In the genomic region with DNA sequence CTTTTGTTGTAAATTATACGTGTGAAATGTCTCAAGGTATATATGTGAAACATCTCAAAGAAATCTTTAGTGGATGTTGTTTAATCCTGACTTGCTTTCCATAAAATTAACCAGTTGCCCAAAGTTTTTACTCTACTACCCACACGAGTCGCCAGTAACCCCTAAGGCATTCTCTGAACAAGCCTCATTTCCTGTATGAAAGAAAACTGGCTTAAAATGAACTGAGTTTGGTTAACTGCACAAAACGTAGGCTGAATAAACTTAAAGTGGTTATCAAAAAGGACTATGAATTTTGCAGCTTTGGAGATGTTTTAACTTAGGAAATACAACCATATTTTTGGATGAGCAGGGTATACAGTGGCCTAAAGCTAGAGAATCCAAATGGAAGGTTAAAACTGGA, we compare ENCODE assay signal across 32 cellular contexts. TPM values are rescaled to one million over a fixed set of nuclear protein-coding genes. Genes with fewer than 3 reads are reported as not detected.
DNase-seq lines count a peak whose midpoint lies in the region; ATAC-seq, FAIRE-seq and TF ChIP-seq lines count a peak whose summit lies in the region.
"Had no signal": no experiment of that assay in that cellular context is flagged by ENCODE, and none has a peak within 500 bp of the region (broad histone marks: within the 10 kb centered on the region; RNA-seq: fewer than 3 reads in every experiment).

No MANE protein-coding gene starts in this region.

- no peak overlapping the region for H3K27ac Mint-ChIP-seq in astrocyte (ENCODE audit: unreplicated experiment)
- H3K27ac Mint-ChIP-seq: activated naive CD4-positive, alpha-beta T cell treated with anti-CD3 and anti-CD28 coated beads for 36 hours; CD14-positive monocyte; H9; stimulated activated effector memory CD8-positive, alpha-beta T cell treated with anti-CD3 and anti-CD28 coated beads, Interleukin-12 subunit alpha, Interleukin-12 subunit beta, amount 100 ng/mL, for 72 hours had no signal

- H3K56ac ChIP-seq in IMR-90 (ENCODE audit: extremely low read depth, insufficient read depth, low read length), result no peak overlapping the region

- intact Hi-C loops in IMR-90 (cut with micrococcal nuclease), result loop anchor here (5.0 to 10.0 kb wide), 3 partner anchors 53 to 520 kb away; no protein-coding TSS in a partner anchor

- peaks cover 1% of the 10 kb centered on the region for H3K36me3 Mint-ChIP-seq in astrocyte (ENCODE audit: low read depth, unreplicated experiment)
- H3K36me3 Mint-ChIP-seq: CD14-positive monocyte; stimulated activated effector memory CD8-positive, alpha-beta T cell treated with anti-CD3 and anti-CD28 coated beads, Interleukin-12 subunit alpha, Interleukin-12 subunit beta, amount 100 ng/mL, for 72 hours had no signal

- DNase-seq in EL (peak; percentile 31), IMR-90 (peak; percentile 6), astrocyte (ENCODE audit: low read depth) (peak; percentile 10), mesenchymal stem cell (no peak), D341Med (ENCODE audit: low spot score) (no peak), NCI-H2107 treated with DMSO at 0.1 percent for 48 hours (lab: John Stamatoyannopoulos, UW; ENCODE audit: unreplicated experiment) (no peak), H7 (no peak), NOMO-1 (lab: John Stamatoyannopoulos, UW; ENCODE audit: unreplicated experiment in 2 of 2) (no peak)
- DNase-seq: activated CD4-positive, alpha-beta T cell treated with anti-CD3 and anti-CD28 coated beads, Interleukin-2, amount 50 U/mL, for 48 hours; activated naive CD4-positive, alpha-beta T cell treated with anti-CD3 and anti-CD28 coated beads for 36 hours; amygdala; Calu3; colonic mucosa; DND-41; effector CD8-positive, alpha-beta T cell; H9; head of caudate nucleus; MG63; NCI-H1436 treated with DMSO at 0.1 percent for 48 hours; NCI-H510A treated with DMSO at 0.1 percent for 48 hours; right lobe of liver; stimulated activated CD4-positive, alpha-beta T cell treated with anti-CD3 and anti-CD28 coated beads, Interleukin-12 subunit alpha, Interleukin-12 subunit beta, amount 100 ng/mL, for 4 hours; stimulated activated CD4-positive, alpha-beta T cell treated with anti-CD3 and anti-CD28 coated beads, Interleukin-4, amount 100 ng/mL, for 1 hour had no signal

- no peak overlapping the region for H2AK5ac ChIP-seq in IMR-90 (ENCODE audit: low read depth, low read length)
- H2AK5ac ChIP-seq in mesenchymal stem cell (ENCODE audit: low read length, severe bottlenecking), result no peak overlapping the region

- peaks cover 15% of the 10 kb centered on the region for H4K20me1 ChIP-seq in IMR-90 (ENCODE audit: insufficient read depth, low read length)
- H4K20me1 ChIP-seq in astrocyte (ENCODE audit: insufficient read depth, low read length), result peaks cover 14% of the 10 kb centered on the region

- H4K8ac ChIP-seq in IMR-90 (ENCODE audit: low read depth in 2 of 2, low read length in 2 of 2), result no peak overlapping the region
- H4K8ac ChIP-seq in mesenchymal stem cell (ENCODE audit: low read length), result no peak overlapping the region

- POLR2A ChIA-PET in IMR-90 (lab: Charles Lee; ENCODE audit: unreplicated experiment), result interaction anchor here (0.5 kb wide), 1 partner anchor 226 kb away, joined by 8 read pairs; no protein-coding TSS in a partner anchor

- H2BK120ac ChIP-seq in IMR-90 (ENCODE audit: low read depth, low read length) (no peak overlapping the region), mesenchymal stem cell (ENCODE audit: low read depth, low read length) (no peak overlapping the region)

- H3K4me1 ChIP-seq in IMR-90 (ENCODE audit: control insufficient read depth, insufficient read depth, low read length) (peaks cover 2% of the 10 kb centered on the region; the same call in 1 of the 2 replicates), astrocyte (ENCODE audit: insufficient read depth, low read length) (peaks cover 18% of the 10 kb centered on the region), mesenchymal stem cell (ENCODE audit: control insufficient read depth, insufficient read depth, low read depth, low read length) (peaks cover 4% of the 10 kb centered on the region)
- H3K4me1 ChIP-seq: colonic mucosa had no signal

- H3K4me1 Mint-ChIP-seq in astrocyte (ENCODE audit: low read depth, unreplicated experiment), result peaks cover 9% of the 10 kb centered on the region

- H3K4me2 ChIP-seq in IMR-90 (ENCODE audit: low read depth, low read length) (no peak overlapping the region), astrocyte (ENCODE audit: low read length) (no peak overlapping the region), mesenchymal stem cell (ENCODE audit: low read length, poor library complexity, severe bottlenecking) (no peak overlapping the region)

- H3K9me1 ChIP-seq in IMR-90 (ENCODE audit: insufficient read depth, low read length), result peaks cover 3% of the 10 kb centered on the region; the same call in 1 of the 2 replicates

- no peak overlapping the region for H2BK5ac ChIP-seq in IMR-90 (ENCODE audit: low read depth, low read length, poor library complexity, severe bottlenecking)
- no peak overlapping the region for H2BK5ac ChIP-seq in mesenchymal stem cell (ENCODE audit: low read depth, low read length, poor library complexity, severe bottlenecking)

- WGBS in IMR-90 (ENCODE audit: extremely low coverage in 2 of 2, insufficient read length in 1 of 2), 2 experiments, result no CpG with 5 or more reads among the region's 4 CpGs
- 27% methylated on average over 1 of the region's 4 CpGs for WGBS in mesenchymal stem cell

- H3K27me3 Mint-ChIP-seq in astrocyte (ENCODE audit: low read depth, unreplicated experiment), result no peaks in the 10 kb centered on the region

- H3K9me3 ChIP-seq in IMR-90 (ENCODE audit: control insufficient read depth, insufficient read depth, low read length), result no peaks in the 10 kb centered on the region
- H3K9me3 ChIP-seq in astrocyte (ENCODE audit: insufficient read depth, low read depth, low read length), result no peaks in the 10 kb centered on the region
- no peaks in the 10 kb centered on the region for H3K9me3 ChIP-seq in mesenchymal stem cell (ENCODE audit: control insufficient read depth, low read length)
- H3K9me3 ChIP-seq: colonic mucosa, MG63, right lobe of liver, SJSA1 had no signal

- no peak overlapping the region for H2BK20ac ChIP-seq in IMR-90 (ENCODE audit: low read depth, low read length)

- no TSS peak for BruUV-seq in IMR-90 (replicated peaks; lab: Mats Ljungman, UMichigan)

- TF ChIP-seq POLR2A in IMR-90 (IDR thresholded peaks at IDR 0.05; ENCODE audit: low read depth, low read length), result no peak

- FAIRE-seq in astrocyte (lab: Jason Lieb, UNC), result no peak
- FAIRE-seq: RCC 7860 had no signal

- no peak overlapping the region for H2BK12ac ChIP-seq in mesenchymal stem cell (ENCODE audit: low read length in 2 of 2)

- TF ChIP-seq RAD21 in IMR-90 (IDR thresholded peaks at IDR 0.05; ENCODE audit: low read length), result no peak

- peaks cover 18% of the 10 kb centered on the region for H3K79me2 ChIP-seq in astrocyte (ENCODE audit: insufficient read depth, low read length)

- no peak overlapping the region for H3K4me3 ChIP-seq in IMR-90 (ENCODE audit: insufficient read depth, low read depth, low read length)
- H3K4me3 ChIP-seq in astrocyte (ENCODE audit: insufficient read depth, low read depth, low read length), result no peak overlapping the region
- H3K4me3 ChIP-seq in mesenchymal stem cell (ENCODE audit: insufficient read depth in 1 of 2, low read depth in 1 of 2, low read length in 2 of 2), result no peak overlapping the region
- no peak overlapping the region for H3K4me3 ChIP-seq in H7 (ENCODE audit: insufficient read depth, low read depth, low read length)
- H3K4me3 ChIP-seq: cardiac muscle cell, colonic mucosa, MG63, right lobe of liver, SJSA1 had no signal

- no peak overlapping the region for H3K23ac ChIP-seq in IMR-90 (ENCODE audit: low read depth, low read length)
- H3K23ac ChIP-seq in mesenchymal stem cell (ENCODE audit: low read length in 2 of 2), result no peak overlapping the region

- H3K4ac ChIP-seq in IMR-90 (ENCODE audit: low read depth, low read length), result no peak overlapping the region
- no peak overlapping the region for H3K4ac ChIP-seq in mesenchymal stem cell (ENCODE audit: low read depth in 1 of 2, low read length in 2 of 2)

- H3K79me1 ChIP-seq in IMR-90 (ENCODE audit: low read depth in 1 of 2, low read length in 2 of 2), result peaks cover 5 to 14% of the 10 kb centered on the region in 2 experiments; a peak in 3 of 4 replicates
- H3K79me1 ChIP-seq in mesenchymal stem cell (replicated peaks; ENCODE audit: low read length, poor library complexity, severe bottlenecking), result no peaks in the 10 kb centered on the region

- H3K9ac ChIP-seq in IMR-90 (ENCODE audit: low read depth, low read length) (no peak overlapping the region), astrocyte (ENCODE audit: low read length) (no peak overlapping the region), mesenchymal stem cell (ENCODE audit: low read length) (peak overlapping the region; percentile 57)

- H3K27me3 ChIP-seq in IMR-90 (ENCODE audit: control insufficient read depth, insufficient read depth, low read length) (no peaks in the 10 kb centered on the region), astrocyte (ENCODE audit: insufficient read depth, low read length) (no peaks in the 10 kb centered on the region), mesenchymal stem cell (ENCODE audit: control insufficient read depth in 1 of 2, insufficient read depth in 1 of 2, low read length in 2 of 2) (no peaks in the 10 kb centered on the region), H7 (ENCODE audit: control insufficient read depth, insufficient read depth, low read length) (peaks cover 2% of the 10 kb centered on the region)
- H3K27me3 ChIP-seq: cardiac muscle cell, colonic mucosa, MG63, right lobe of liver, SJSA1 had no signal

- ATAC-seq in IMR-90 (ENCODE audit: low read depth), result no peak
- ATAC-seq: right lobe of liver; stimulated activated effector memory CD8-positive, alpha-beta T cell treated with anti-CD3 and anti-CD28 coated beads, Interleukin-12 subunit alpha, Interleukin-12 subunit beta, amount 100 ng/mL, for 72 hours had no signal

- H3K14ac ChIP-seq in IMR-90 (replicated peaks; ENCODE audit: low read depth, low read length) (no peak overlapping the region), mesenchymal stem cell (ENCODE audit: low read length in 2 of 2) (no peak overlapping the region)

- no peak overlapping the region for H2AK9ac ChIP-seq in IMR-90 (replicated peaks; ENCODE audit: low read depth, low read length, poor library complexity)

- TF ChIP-seq CTCF in IMR-90 (conservative IDR thresholded peaks at IDR 0.05; ENCODE audit: low read depth, low read length) (no peak), astrocyte (IDR thresholded peaks at IDR 0.05; ENCODE audit: insufficient read depth, low read depth, low read length) (no peak)

- H3K18ac ChIP-seq in IMR-90 (ENCODE audit: low read depth, low read length), result no peak overlapping the region
- H3K18ac ChIP-seq in mesenchymal stem cell (ENCODE audit: low read depth in 1 of 2, low read length in 2 of 2), result no peak overlapping the region

- H3K27ac ChIP-seq in IMR-90 (ENCODE audit: insufficient read depth, low read length) (no peak overlapping the region), astrocyte (ENCODE audit: low read depth, low read length) (no peak overlapping the region), mesenchymal stem cell (ENCODE audit: low read length, poor library complexity, severe bottlenecking) (no peak overlapping the region)
- H3K27ac ChIP-seq: cardiac muscle cell, colonic mucosa, epithelial cell of prostate, right lobe of liver, SJSA1 had no signal

- no peak overlapping the region for H3K4me3 Mint-ChIP-seq in astrocyte (ENCODE audit: unreplicated experiment)
- H3K4me3 Mint-ChIP-seq: activated naive CD4-positive, alpha-beta T cell treated with anti-CD3 and anti-CD28 coated beads for 36 hours; CD14-positive monocyte; H9; stimulated activated effector memory CD8-positive, alpha-beta T cell treated with anti-CD3 and anti-CD28 coated beads, Interleukin-12 subunit alpha, Interleukin-12 subunit beta, amount 100 ng/mL, for 72 hours had no signal

- H2AFZ ChIP-seq in IMR-90 (replicated peaks; ENCODE audit: low read length, poor library complexity), result no peak overlapping the region
- peak overlapping the region; percentile 12 for H2AFZ ChIP-seq in astrocyte (ENCODE audit: low read depth, low read length)
- no peak overlapping the region for H2AFZ ChIP-seq in mesenchymal stem cell (ENCODE audit: low read depth, low read length)

- H4K5ac ChIP-seq in IMR-90 (ENCODE audit: low read depth, low read length), result no peak overlapping the region

- H3K9me3 Mint-ChIP-seq in astrocyte (ENCODE audit: unreplicated experiment), result no peaks in the 10 kb centered on the region
- H3K9me3 Mint-ChIP-seq: activated naive CD4-positive, alpha-beta T cell treated with anti-CD3 and anti-CD28 coated beads for 36 hours; CD14-positive monocyte; H9; stimulated activated effector memory CD8-positive, alpha-beta T cell treated with anti-CD3 and anti-CD28 coated beads, Interleukin-12 subunit alpha, Interleukin-12 subunit beta, amount 100 ng/mL, for 72 hours had no signal

- H4K91ac ChIP-seq in IMR-90 (ENCODE audit: insufficient read depth, low read depth, low read length), result no peak overlapping the region
- H4K91ac ChIP-seq in mesenchymal stem cell (ENCODE audit: low read length), result no peak overlapping the region

- H2BK15ac ChIP-seq in IMR-90 (ENCODE audit: low read depth, low read length), result no peak overlapping the region
- H2BK15ac ChIP-seq in mesenchymal stem cell (ENCODE audit: low read depth, poor library complexity, severe bottlenecking), result no peak overlapping the region

- CTCF ChIA-PET in IMR-90 (lab: Yijun Ruan, JAX), result no interaction called here

- dilution Hi-C loops in IMR-90 (cut with HindIII; ENCODE audit: low sequenced_read_pairs, unreplicated experiment), result no loop called here

- in situ Hi-C loops in IMR-90 (cut with MboI; ENCODE audit: low sequenced_read_pairs), result no loop called here

- H3K36me3 ChIP-seq in IMR-90 (ENCODE audit: control insufficient read depth, insufficient read depth, low read length), result no peaks in the 10 kb centered on the region
- H3K36me3 ChIP-seq in astrocyte (ENCODE audit: insufficient read depth, low read length), result no peaks in the 10 kb centered on the region
- no peaks in the 10 kb centered on the region for H3K36me3 ChIP-seq in mesenchymal stem cell (ENCODE audit: control insufficient read depth in 1 of 2, insufficient read depth in 2 of 2, low read depth in 1 of 2, low read length in 2 of 2)
- H3K36me3 ChIP-seq in H7 (replicated peaks; ENCODE audit: control insufficient read depth, insufficient read depth, low read length), result no peaks in the 10 kb centered on the region
- H3K36me3 ChIP-seq: cardiac muscle cell, colonic mucosa, MG63, right lobe of liver had no signal

RNA-seq across cellular contexts. Expression of a gene that starts 2.7 kb away (rescaled TPM):
- total RNA-seq in IMR-90 (2012; rRNA removed) (42.2 and 46.2 TPM in 2 replicates), astrocyte (25.3 and 27.7 TPM in 2 replicates)
- polyA plus RNA-seq in IMR-90 (2012; rRNA removed), result 8.3 and 9.6 TPM in 2 replicates
- polyA plus RNA-seq in IMR-90 (2012; cell fraction: cytosol; rRNA removed), result 2.1 and 2.7 TPM in 2 replicates
- polyA plus RNA-seq in IMR-90 (2012; cell fraction: nucleus; rRNA removed; ENCODE audit: low replicate concordance), result 1.5 and 8.3 TPM in 2 replicates
- polyA plus RNA-seq in mesenchymal stem cell (2013, experiment 1 of 2), result 14.7 TPM
- 15.8 TPM for polyA plus RNA-seq in mesenchymal stem cell (2013, experiment 2 of 2)
- total RNA-seq in H7 (2014; rRNA removed; shearing (Covaris generic)), result 32.4 and 36.2 TPM in 2 replicates

RNA-seq across cellular contexts. Expression of a gene that starts 25.1 kb away (rescaled TPM):
- total RNA-seq in IMR-90 (2012; rRNA removed) (0.36 TPM in 1 of 2 replicates, not detected in the other), astrocyte (0.67 and 1.1 TPM in 2 replicates)
- 0.65 and 0.82 TPM in 2 replicates for polyA plus RNA-seq in IMR-90 (2012; rRNA removed)
- 0.08 and 0.51 TPM in 2 replicates for polyA plus RNA-seq in IMR-90 (2012; cell fraction: cytosol; rRNA removed)
- 0.78 and 2.5 TPM in 2 replicates for polyA plus RNA-seq in IMR-90 (2012; cell fraction: nucleus; rRNA removed; ENCODE audit: low replicate concordance)
- polyA plus RNA-seq in mesenchymal stem cell (2013, experiment 1 of 2), result 0.59 TPM
- 0.34 TPM for polyA plus RNA-seq in mesenchymal stem cell (2013, experiment 2 of 2)
- total RNA-seq in H7 (2014; rRNA removed; shearing (Covaris generic)), result 1.9 and 3.0 TPM in 2 replicates
- total RNA-seq: fibroblast of villous mesenchyme, HT-29 had no signal

RNA-seq across cellular contexts. Expression of a gene that starts 59.7 kb away (rescaled TPM):
- total RNA-seq in IMR-90 (2012; rRNA removed) (0.72 and 0.83 TPM in 2 replicates), astrocyte (8.7 and 13.0 TPM in 2 replicates)
- polyA plus RNA-seq in IMR-90 (2012; rRNA removed), result 0.92 TPM in 2 replicates
- 0.16 and 0.90 TPM in 2 replicates for polyA plus RNA-seq in IMR-90 (2012; cell fraction: cytosol; rRNA removed)
- polyA plus RNA-seq in IMR-90 (2012; cell fraction: nucleus; rRNA removed; ENCODE audit: low replicate concordance), result 0.71 and 0.77 TPM in 2 replicates
- polyA plus RNA-seq in mesenchymal stem cell (2013, experiment 1 of 2), result 0.65 TPM
- polyA plus RNA-seq in mesenchymal stem cell (2013, experiment 2 of 2), result 0.58 TPM
- 31.6 and 33.4 TPM in 2 replicates for total RNA-seq in H7 (2014; rRNA removed; shearing (Covaris generic))
- total RNA-seq: SJSA1; T-helper 1 cell treated with Interleukin-12 subunit alpha and Interleukin-12 subunit beta and Interleukin-4 antibody, amounts not matched to agents 30 ng/mL and 1 ng/mL, for 36 hours had no signal
- polyA plus RNA-seq: CD14-positive monocyte had no signal

Comparison
In these comparisons a context has a peak if more than half of its experiments do, and no peak if none do; other contexts are left out.
1. DNase-seq: peak in EL (single experiment), IMR-90 (single experiment) and astrocyte (single experiment); none in mesenchymal stem cell (single experiment), D341Med (single experiment), NCI-H2107 treated with DMSO at 0.1 percent for 48 hours (single experiment), H7 (single experiment) and NOMO-1 (0 of 2).